In the genomic region with DNA sequence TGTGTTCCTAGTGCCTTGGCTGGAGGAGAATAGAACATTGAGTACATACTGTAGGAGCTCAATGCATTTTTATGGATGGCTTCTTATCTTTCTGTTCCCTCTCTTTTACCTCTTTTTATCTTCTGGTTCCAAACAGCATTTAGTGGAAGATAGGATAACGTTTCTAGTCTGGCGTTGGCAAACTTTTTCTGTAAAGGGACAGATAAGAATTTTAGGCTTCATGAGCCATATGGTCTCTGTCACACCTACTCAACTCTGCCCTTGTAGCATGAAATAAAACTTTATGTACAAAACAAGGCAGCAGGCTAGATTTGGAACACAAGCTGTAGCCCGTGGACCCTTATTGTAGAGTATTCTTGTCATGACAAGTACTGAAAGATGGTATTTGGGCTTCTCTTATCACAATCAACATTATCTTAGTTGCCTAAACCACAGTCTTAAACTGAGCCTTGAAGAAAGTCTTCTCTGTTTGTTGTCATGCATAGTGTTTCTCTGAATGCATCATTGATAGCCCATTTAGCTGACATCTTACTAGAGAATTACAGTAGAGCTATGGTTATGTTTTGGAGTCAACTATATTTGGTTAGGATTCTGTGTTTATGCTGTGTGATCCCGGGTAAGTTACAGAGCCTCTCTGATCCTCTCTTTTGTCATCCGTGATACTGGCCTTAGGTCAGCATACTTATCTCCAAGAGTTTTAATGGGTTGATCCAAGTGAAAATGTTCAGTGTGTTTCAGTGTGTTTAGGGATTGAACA, we compare ENCODE assay signal across 1 cellular context.
TF ChIP-seq lines count a peak whose summit lies in the region.

No MANE protein-coding gene starts in this region.

TF ChIP-seq in K562, 482 proteins besides CTCF, POLR2A, EP300 and RAD21 (continued from another document and continues in another):
- TF ChIP-seq, protein P1, sequence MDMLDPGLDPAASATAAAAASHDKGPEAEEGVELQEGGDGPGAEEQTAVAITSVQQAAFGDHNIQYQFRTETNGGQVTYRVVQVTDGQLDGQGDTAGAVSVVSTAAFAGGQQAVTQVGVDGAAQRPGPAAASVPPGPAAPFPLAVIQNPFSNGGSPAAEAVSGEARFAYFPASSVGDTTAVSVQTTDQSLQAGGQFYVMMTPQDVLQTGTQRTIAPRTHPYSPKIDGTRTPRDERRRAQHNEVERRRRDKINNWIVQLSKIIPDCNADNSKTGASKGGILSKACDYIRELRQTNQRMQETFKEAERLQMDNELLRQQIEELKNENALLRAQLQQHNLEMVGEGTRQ (CRISPR knock-in tag; IDR thresholded peaks at IDR 0.05), result no peak
- no peak for TF ChIP-seq SPI1 (IDR thresholded peaks at IDR 0.05; ENCODE audit: borderline replicate concordance, low read depth, low read length)
- no peak for TF ChIP-seq SRSF1 (IDR thresholded peaks at IDR 0.05; ENCODE audit: low read depth, low read length)
- no peak for TF ChIP-seq MCM3 (IDR thresholded peaks at IDR 0.05)
- TF ChIP-seq, protein P2, sequence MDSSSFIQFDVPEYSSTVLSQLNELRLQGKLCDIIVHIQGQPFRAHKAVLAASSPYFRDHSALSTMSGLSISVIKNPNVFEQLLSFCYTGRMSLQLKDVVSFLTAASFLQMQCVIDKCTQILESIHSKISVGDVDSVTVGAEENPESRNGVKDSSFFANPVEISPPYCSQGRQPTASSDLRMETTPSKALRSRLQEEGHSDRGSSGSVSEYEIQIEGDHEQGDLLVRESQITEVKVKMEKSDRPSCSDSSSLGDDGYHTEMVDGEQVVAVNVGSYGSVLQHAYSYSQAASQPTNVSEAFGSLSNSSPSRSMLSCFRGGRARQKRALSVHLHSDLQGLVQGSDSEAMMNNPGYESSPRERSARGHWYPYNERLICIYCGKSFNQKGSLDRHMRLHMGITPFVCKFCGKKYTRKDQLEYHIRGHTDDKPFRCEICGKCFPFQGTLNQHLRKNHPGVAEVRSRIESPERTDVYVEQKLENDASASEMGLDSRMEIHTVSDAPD (CRISPR knock-in tag; IDR thresholded peaks at IDR 0.05), result 0 out of 2 replicates have a peak, but pooled peaks have one; percentile 45
- TF ChIP-seq HSF4 (CRISPR knock-in tag; IDR thresholded peaks at IDR 0.05; ENCODE audit: borderline replicate concordance), result no peak
- peak; percentile 99 for TF ChIP-seq PHB2 (IDR thresholded peaks at IDR 0.05; ENCODE audit: low read depth)
- no peak for TF ChIP-seq BRD4 (IDR thresholded peaks at IDR 0.05)
- peak; percentile 49 for TF ChIP-seq TAF9B (IDR thresholded peaks at IDR 0.05; ENCODE audit: partially characterized antibody)
- TF ChIP-seq, protein P3, sequence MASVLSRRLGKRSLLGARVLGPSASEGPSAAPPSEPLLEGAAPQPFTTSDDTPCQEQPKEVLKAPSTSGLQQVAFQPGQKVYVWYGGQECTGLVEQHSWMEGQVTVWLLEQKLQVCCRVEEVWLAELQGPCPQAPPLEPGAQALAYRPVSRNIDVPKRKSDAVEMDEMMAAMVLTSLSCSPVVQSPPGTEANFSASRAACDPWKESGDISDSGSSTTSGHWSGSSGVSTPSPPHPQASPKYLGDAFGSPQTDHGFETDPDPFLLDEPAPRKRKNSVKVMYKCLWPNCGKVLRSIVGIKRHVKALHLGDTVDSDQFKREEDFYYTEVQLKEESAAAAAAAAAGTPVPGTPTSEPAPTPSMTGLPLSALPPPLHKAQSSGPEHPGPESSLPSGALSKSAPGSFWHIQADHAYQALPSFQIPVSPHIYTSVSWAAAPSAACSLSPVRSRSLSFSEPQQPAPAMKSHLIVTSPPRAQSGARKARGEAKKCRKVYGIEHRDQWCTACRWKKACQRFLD (CRISPR knock-in tag; IDR thresholded peaks at IDR 0.05), result peak; percentile 93
- TF ChIP-seq LEF1 (IDR thresholded peaks at IDR 0.05), result peak; percentile 94
- peak; percentile 90 for TF ChIP-seq ZNF197 (CRISPR knock-in tag; IDR thresholded peaks at IDR 0.05; ENCODE audit: low read depth)
- TF ChIP-seq RBM34 (IDR thresholded peaks at IDR 0.05; ENCODE audit: borderline replicate concordance, insufficient read depth, low read length), result no peak
- TF ChIP-seq STAG1 (CRISPR knock-in tag; IDR thresholded peaks at IDR 0.05; ENCODE audit: borderline replicate concordance), result no peak
- peak; percentile 53; the same call in 1 of the 2 replicates for TF ChIP-seq RNF2 (IDR thresholded peaks at IDR 0.05)
- no peak for TF ChIP-seq PCBP2 (IDR thresholded peaks at IDR 0.05; ENCODE audit: low read depth, low read length, poor library complexity, severe bottlenecking)
- TF ChIP-seq PPARD (CRISPR knock-in tag; IDR thresholded peaks at IDR 0.05), result no peak
- 0 out of 2 replicates have a peak, but pooled peaks have one; percentile 53 for TF ChIP-seq MEF2D (tag; conservative IDR thresholded peaks at IDR 0.05; ENCODE audit: low read depth)
- no peak for TF ChIP-seq XRCC4 (IDR thresholded peaks at IDR 0.05; ENCODE audit: extremely low read depth, insufficient read depth, insufficient read length)
- no peak for TF ChIP-seq ZNF41 (CRISPR knock-in tag; conservative IDR thresholded peaks at IDR 0.05)
- no peak for TF ChIP-seq ZNF408 (CRISPR knock-in tag; IDR thresholded peaks at IDR 0.05; ENCODE audit: low read depth)
- no peak for TF ChIP-seq ETV1 (tag; conservative IDR thresholded peaks at IDR 0.05; ENCODE audit: low read depth)
- peak in 1 of 2 experiments; percentile 86; a peak in 3 of 4 replicates for TF ChIP-seq RCOR1 (IDR thresholded peaks at IDR 0.05; ENCODE audit: borderline replicate concordance in 1 of 2, low read depth in 2 of 2, low read length in 2 of 2)
- peak; percentile 70 for TF ChIP-seq EGR1 (conservative IDR thresholded peaks at IDR 0.05)
- TF ChIP-seq, protein P4, sequence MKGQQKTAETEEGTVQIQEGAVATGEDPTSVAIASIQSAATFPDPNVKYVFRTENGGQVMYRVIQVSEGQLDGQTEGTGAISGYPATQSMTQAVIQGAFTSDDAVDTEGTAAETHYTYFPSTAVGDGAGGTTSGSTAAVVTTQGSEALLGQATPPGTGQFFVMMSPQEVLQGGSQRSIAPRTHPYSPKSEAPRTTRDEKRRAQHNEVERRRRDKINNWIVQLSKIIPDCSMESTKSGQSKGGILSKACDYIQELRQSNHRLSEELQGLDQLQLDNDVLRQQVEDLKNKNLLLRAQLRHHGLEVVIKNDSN (CRISPR knock-in tag; IDR thresholded peaks at IDR 0.05), result no peak
- TF ChIP-seq YY1 (IDR thresholded peaks at IDR 0.05; ENCODE audit: borderline replicate concordance in 1 of 3, control insufficient read depth in 1 of 3, extremely low read depth in 1 of 3, insufficient read depth in 3 of 3, insufficient read length in 1 of 3, insufficient replicate concordance in 2 of 3, low read depth in 1 of 3, low read length in 2 of 3), result no peak
- peak; percentile 94 for TF ChIP-seq SMAD1 (IDR thresholded peaks at IDR 0.05; ENCODE audit: low read depth, low read length, partially characterized antibody)
- TF ChIP-seq NFIX (CRISPR knock-in tag; IDR thresholded peaks at IDR 0.05; ENCODE audit: low read depth), result no peak
- TF ChIP-seq CEBPB (tag; IDR thresholded peaks at IDR 0.05), result no peak
- TF ChIP-seq CXXC5 (CRISPR knock-in tag; IDR thresholded peaks at IDR 0.05), result peak; percentile 95
- TF ChIP-seq CBX5 (IDR thresholded peaks at IDR 0.05; ENCODE audit: borderline replicate concordance, low read depth), result no peak
- TF ChIP-seq ERF (CRISPR knock-in tag; IDR thresholded peaks at IDR 0.05), result no peak
- TF ChIP-seq ILF3 (IDR thresholded peaks at IDR 0.05; ENCODE audit: borderline replicate concordance), result no peak
- TF ChIP-seq ZNF282 (CRISPR knock-in tag; IDR thresholded peaks at IDR 0.05), result no peak
- no peak for TF ChIP-seq KAT2B (IDR thresholded peaks at IDR 0.05; ENCODE audit: low read depth, low read length)
- TF ChIP-seq NCOA1 (IDR thresholded peaks at IDR 0.05; ENCODE audit: low read depth), result peak; percentile 89
- no peak for TF ChIP-seq EWSR1 (IDR thresholded peaks at IDR 0.05; ENCODE audit: borderline replicate concordance, low read depth, partially characterized antibody)
- TF ChIP-seq HNRNPH1 (optimal IDR thresholded peaks at IDR 0.05; ENCODE audit: low read depth, low read length), result no peak
- TF ChIP-seq SRSF7 (optimal IDR thresholded peaks at IDR 0.05; ENCODE audit: low read depth, low read length), result no peak
- 0 out of 2 replicates have a peak, but pooled peaks have one; percentile 68 for TF ChIP-seq GATAD2B (IDR thresholded peaks at IDR 0.05; ENCODE audit: borderline replicate concordance)
- 0 out of 2 replicates have a peak, but pooled peaks have one; percentile 46 for TF ChIP-seq MBD2 (IDR thresholded peaks at IDR 0.05; ENCODE audit: borderline replicate concordance, low read depth)
- TF ChIP-seq ZNF589 (CRISPR knock-in tag; IDR thresholded peaks at IDR 0.05; ENCODE audit: low read depth), result peak; percentile 95
- TF ChIP-seq, protein P5, sequence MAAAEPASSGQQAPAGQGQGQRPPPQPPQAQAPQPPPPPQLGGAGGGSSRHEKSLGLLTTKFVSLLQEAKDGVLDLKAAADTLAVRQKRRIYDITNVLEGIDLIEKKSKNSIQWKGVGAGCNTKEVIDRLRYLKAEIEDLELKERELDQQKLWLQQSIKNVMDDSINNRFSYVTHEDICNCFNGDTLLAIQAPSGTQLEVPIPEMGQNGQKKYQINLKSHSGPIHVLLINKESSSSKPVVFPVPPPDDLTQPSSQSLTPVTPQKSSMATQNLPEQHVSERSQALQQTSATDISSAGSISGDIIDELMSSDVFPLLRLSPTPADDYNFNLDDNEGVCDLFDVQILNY (CRISPR knock-in tag; IDR thresholded peaks at IDR 0.05), result no peak
- TF ChIP-seq TARDBP (IDR thresholded peaks at IDR 0.05), result peak; percentile 95
- peak; percentile 72; the same call in 1 of the 2 replicates for TF ChIP-seq ZNF175 (CRISPR knock-in tag; IDR thresholded peaks at IDR 0.05; ENCODE audit: low read depth)
- TF ChIP-seq JUND (IDR thresholded peaks at IDR 0.05; ENCODE audit: borderline replicate concordance, low read depth, low read length), result peak; percentile 61; the same call in 1 of the 2 replicates
- no peak; the same call in 1 of the 3 replicates for TF ChIP-seq JUND (tag; IDR thresholded peaks at IDR 0.05; ENCODE audit: borderline replicate concordance, low read depth, low read length)
- TF ChIP-seq TEAD1 (CRISPR knock-in tag; IDR thresholded peaks at IDR 0.05), result peak in 1 of 2 experiments; percentile 68; a peak in 1 of 4 replicates
- TF ChIP-seq SOX6 (IDR thresholded peaks at IDR 0.05), result peak; percentile 98
- peak; percentile 95 for TF ChIP-seq HDAC3 (IDR thresholded peaks at IDR 0.05; ENCODE audit: borderline replicate concordance, partially characterized antibody)
- TF ChIP-seq MXI1 (IDR thresholded peaks at IDR 0.05; ENCODE audit: low read depth, low read length), result peak; percentile 84
- TF ChIP-seq MEIS2 (IDR thresholded peaks at IDR 0.05; ENCODE audit: partially characterized antibody), result peak; percentile 86
- peak; percentile 96 for TF ChIP-seq SMARCE1 (IDR thresholded peaks at IDR 0.05)
- TF ChIP-seq ZC3H4 (CRISPR knock-in tag; IDR thresholded peaks at IDR 0.05; ENCODE audit: borderline replicate concordance), result no peak
- TF ChIP-seq ZNF79 (CRISPR knock-in tag; IDR thresholded peaks at IDR 0.05; ENCODE audit: low read depth), result peak; percentile 58; the same call in 1 of the 2 replicates
- no peak for TF ChIP-seq MAZ (CRISPR knock-in tag; conservative IDR thresholded peaks at IDR 0.05 in 1 of 2, IDR thresholded peaks at IDR 0.05 in 1 of 2)
- TF ChIP-seq FUS (optimal IDR thresholded peaks at IDR 0.05; ENCODE audit: low read depth, low read length), result no peak
- TF ChIP-seq ARNT (IDR thresholded peaks at IDR 0.05), result peak; percentile 92 to 95
- no peak for TF ChIP-seq SRSF9 (IDR thresholded peaks at IDR 0.05; ENCODE audit: borderline replicate concordance, low read depth, low read length)
- no peak for TF ChIP-seq ZFP30 (CRISPR knock-in tag; IDR thresholded peaks at IDR 0.05; ENCODE audit: borderline replicate concordance)
- TF ChIP-seq KAT8 (IDR thresholded peaks at IDR 0.05; ENCODE audit: low read depth), result no peak
- TF ChIP-seq PYGO2 (tag; IDR thresholded peaks at IDR 0.05), result peak; percentile 57; the same call in 1 of the 2 replicates
- no peak for TF ChIP-seq RFX7 (CRISPR knock-in tag; IDR thresholded peaks at IDR 0.05)
- TF ChIP-seq, protein P6, sequence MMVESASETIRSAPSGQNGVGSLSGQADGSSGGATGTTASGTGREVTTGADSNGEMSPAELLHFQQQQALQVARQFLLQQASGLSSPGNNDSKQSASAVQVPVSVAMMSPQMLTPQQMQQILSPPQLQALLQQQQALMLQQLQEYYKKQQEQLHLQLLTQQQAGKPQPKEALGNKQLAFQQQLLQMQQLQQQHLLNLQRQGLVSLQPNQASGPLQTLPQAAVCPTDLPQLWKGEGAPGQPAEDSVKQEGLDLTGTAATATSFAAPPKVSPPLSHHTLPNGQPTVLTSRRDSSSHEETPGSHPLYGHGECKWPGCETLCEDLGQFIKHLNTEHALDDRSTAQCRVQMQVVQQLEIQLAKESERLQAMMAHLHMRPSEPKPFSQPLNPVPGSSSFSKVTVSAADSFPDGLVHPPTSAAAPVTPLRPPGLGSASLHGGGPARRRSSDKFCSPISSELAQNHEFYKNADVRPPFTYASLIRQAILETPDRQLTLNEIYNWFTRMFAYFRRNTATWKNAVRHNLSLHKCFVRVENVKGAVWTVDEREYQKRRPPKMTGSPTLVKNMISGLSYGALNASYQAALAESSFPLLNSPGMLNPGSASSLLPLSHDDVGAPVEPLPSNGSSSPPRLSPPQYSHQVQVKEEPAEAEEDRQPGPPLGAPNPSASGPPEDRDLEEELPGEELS (CRISPR knock-in tag; IDR thresholded peaks at IDR 0.05; ENCODE audit: borderline replicate concordance), result no peak
- TF ChIP-seq RHOXF2B (CRISPR knock-in tag; conservative IDR thresholded peaks at IDR 0.05), result no peak
- no peak for TF ChIP-seq SMARCB1 (IDR thresholded peaks at IDR 0.05; ENCODE audit: insufficient read length, low read depth)
